In genomic region chr16:20760346-20760745, GRCh38 we compare ENCODE assay signal across 1 cellular context.
A peak's percentile ranks its signal among the peaks of the same experiment; 100 is the strongest.
TF ChIP-seq lines count a peak whose summit lies in the region.

No MANE protein-coding gene starts in this region.

TF ChIP-seq in K562, 482 proteins besides CTCF, POLR2A, EP300 and RAD21 (continued from another document and continues in another):
- peak; percentile 86 for TF ChIP-seq MEIS2 (IDR thresholded peaks at IDR 0.05; ENCODE audit: partially characterized antibody)
- peak in 1 of 2 experiments; percentile 40; a peak in 1 of 3 replicates for TF ChIP-seq CBX3 (IDR thresholded peaks at IDR 0.05; ENCODE audit: borderline replicate concordance in 1 of 2, low read length in 2 of 2)
- TF ChIP-seq FOXK2 (conservative IDR thresholded peaks at IDR 0.05 in 1 of 2, IDR thresholded peaks at IDR 0.05 in 1 of 2; ENCODE audit: low read depth in 2 of 2): no peak
- TF ChIP-seq GATAD2B (IDR thresholded peaks at IDR 0.05; ENCODE audit: borderline replicate concordance): no peak
- peak in 1 of 2 experiments; percentile 48; a peak in 1 of 4 replicates for TF ChIP-seq TRIM24 (IDR thresholded peaks at IDR 0.05)
- TF ChIP-seq, protein P1, sequence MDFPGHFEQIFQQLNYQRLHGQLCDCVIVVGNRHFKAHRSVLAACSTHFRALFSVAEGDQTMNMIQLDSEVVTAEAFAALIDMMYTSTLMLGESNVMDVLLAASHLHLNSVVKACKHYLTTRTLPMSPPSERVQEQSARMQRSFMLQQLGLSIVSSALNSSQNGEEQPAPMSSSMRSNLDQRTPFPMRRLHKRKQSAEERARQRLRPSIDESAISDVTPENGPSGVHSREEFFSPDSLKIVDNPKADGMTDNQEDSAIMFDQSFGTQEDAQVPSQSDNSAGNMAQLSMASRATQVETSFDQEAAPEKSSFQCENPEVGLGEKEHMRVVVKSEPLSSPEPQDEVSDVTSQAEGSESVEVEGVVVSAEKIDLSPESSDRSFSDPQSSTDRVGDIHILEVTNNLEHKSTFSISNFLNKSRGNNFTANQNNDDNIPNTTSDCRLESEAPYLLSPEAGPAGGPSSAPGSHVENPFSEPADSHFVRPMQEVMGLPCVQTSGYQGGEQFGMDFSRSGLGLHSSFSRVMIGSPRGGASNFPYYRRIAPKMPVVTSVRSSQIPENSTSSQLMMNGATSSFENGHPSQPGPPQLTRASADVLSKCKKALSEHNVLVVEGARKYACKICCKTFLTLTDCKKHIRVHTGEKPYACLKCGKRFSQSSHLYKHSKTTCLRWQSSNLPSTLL (IDR thresholded peaks at IDR 0.05): no peak
- TF ChIP-seq GABPB2 (CRISPR knock-in tag; conservative IDR thresholded peaks at IDR 0.05): no peak
- no peak for TF ChIP-seq POLR2AphosphoS5 (IDR thresholded peaks at IDR 0.05; ENCODE audit: control insufficient read depth, insufficient read depth, low read depth, low read length)
- TF ChIP-seq L3MBTL2 (IDR thresholded peaks at IDR 0.05): peak; percentile 56
- no peak for TF ChIP-seq ILF3 (IDR thresholded peaks at IDR 0.05; ENCODE audit: borderline replicate concordance)
- TF ChIP-seq SNIP1 (IDR thresholded peaks at IDR 0.05; ENCODE audit: low read depth): no peak
- TF ChIP-seq LCOR (CRISPR knock-in tag; IDR thresholded peaks at IDR 0.05): no peak
- TF ChIP-seq CEBPG (CRISPR knock-in tag; IDR thresholded peaks at IDR 0.05): no peak
- 0 out of 4 replicates have a peak, but pooled peaks of 1 of the 2 experiments have one; percentile 30 for TF ChIP-seq CEBPG (tag; conservative IDR thresholded peaks at IDR 0.05 in 1 of 2, IDR thresholded peaks at IDR 0.05 in 1 of 2)
- no peak for TF ChIP-seq CTBP1 (IDR thresholded peaks at IDR 0.05; ENCODE audit: borderline replicate concordance)
- TF ChIP-seq POLR2H (tag; IDR thresholded peaks at IDR 0.05; ENCODE audit: low read depth): peak; percentile 67; the same call in 1 of the 2 replicates
- TF ChIP-seq, protein P2, sequence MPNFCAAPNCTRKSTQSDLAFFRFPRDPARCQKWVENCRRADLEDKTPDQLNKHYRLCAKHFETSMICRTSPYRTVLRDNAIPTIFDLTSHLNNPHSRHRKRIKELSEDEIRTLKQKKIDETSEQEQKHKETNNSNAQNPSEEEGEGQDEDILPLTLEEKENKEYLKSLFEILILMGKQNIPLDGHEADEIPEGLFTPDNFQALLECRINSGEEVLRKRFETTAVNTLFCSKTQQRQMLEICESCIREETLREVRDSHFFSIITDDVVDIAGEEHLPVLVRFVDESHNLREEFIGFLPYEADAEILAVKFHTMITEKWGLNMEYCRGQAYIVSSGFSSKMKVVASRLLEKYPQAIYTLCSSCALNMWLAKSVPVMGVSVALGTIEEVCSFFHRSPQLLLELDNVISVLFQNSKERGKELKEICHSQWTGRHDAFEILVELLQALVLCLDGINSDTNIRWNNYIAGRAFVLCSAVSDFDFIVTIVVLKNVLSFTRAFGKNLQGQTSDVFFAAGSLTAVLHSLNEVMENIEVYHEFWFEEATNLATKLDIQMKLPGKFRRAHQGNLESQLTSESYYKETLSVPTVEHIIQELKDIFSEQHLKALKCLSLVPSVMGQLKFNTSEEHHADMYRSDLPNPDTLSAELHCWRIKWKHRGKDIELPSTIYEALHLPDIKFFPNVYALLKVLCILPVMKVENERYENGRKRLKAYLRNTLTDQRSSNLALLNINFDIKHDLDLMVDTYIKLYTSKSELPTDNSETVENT (CRISPR knock-in tag; IDR thresholded peaks at IDR 0.05): no peak
- TF ChIP-seq ZNF277 (CRISPR knock-in tag; IDR thresholded peaks at IDR 0.05; ENCODE audit: borderline replicate concordance): no peak
- TF ChIP-seq ZNF23 (CRISPR knock-in tag; IDR thresholded peaks at IDR 0.05): no peak
- no peak for TF ChIP-seq NR2F6 (CRISPR knock-in tag; IDR thresholded peaks at IDR 0.05)
- TF ChIP-seq, protein P3, sequence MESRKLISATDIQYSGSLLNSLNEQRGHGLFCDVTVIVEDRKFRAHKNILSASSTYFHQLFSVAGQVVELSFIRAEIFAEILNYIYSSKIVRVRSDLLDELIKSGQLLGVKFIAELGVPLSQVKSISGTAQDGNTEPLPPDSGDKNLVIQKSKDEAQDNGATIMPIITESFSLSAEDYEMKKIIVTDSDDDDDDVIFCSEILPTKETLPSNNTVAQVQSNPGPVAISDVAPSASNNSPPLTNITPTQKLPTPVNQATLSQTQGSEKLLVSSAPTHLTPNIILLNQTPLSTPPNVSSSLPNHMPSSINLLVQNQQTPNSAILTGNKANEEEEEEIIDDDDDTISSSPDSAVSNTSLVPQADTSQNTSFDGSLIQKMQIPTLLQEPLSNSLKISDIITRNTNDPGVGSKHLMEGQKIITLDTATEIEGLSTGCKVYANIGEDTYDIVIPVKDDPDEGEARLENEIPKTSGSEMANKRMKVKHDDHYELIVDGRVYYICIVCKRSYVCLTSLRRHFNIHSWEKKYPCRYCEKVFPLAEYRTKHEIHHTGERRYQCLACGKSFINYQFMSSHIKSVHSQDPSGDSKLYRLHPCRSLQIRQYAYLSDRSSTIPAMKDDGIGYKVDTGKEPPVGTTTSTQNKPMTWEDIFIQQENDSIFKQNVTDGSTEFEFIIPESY (CRISPR knock-in tag; IDR thresholded peaks at IDR 0.05): no peak
- no peak for TF ChIP-seq RBM25 (IDR thresholded peaks at IDR 0.05; ENCODE audit: low read depth, low read length, severe bottlenecking)
- TF ChIP-seq ZNF431 (CRISPR knock-in tag; IDR thresholded peaks at IDR 0.05): no peak
- TF ChIP-seq ARNT (IDR thresholded peaks at IDR 0.05): no peak
- no peak for TF ChIP-seq SETDB1 (IDR thresholded peaks at IDR 0.05; ENCODE audit: low read length)
- no peak for TF ChIP-seq RBM14 (IDR thresholded peaks at IDR 0.05; ENCODE audit: borderline replicate concordance, insufficient read depth, low read depth, low read length)
- TF ChIP-seq TEAD1 (CRISPR knock-in tag; IDR thresholded peaks at IDR 0.05): peak in 1 of 2 experiments; percentile 79; a peak in 1 of 4 replicates
- TF ChIP-seq, protein P4, sequence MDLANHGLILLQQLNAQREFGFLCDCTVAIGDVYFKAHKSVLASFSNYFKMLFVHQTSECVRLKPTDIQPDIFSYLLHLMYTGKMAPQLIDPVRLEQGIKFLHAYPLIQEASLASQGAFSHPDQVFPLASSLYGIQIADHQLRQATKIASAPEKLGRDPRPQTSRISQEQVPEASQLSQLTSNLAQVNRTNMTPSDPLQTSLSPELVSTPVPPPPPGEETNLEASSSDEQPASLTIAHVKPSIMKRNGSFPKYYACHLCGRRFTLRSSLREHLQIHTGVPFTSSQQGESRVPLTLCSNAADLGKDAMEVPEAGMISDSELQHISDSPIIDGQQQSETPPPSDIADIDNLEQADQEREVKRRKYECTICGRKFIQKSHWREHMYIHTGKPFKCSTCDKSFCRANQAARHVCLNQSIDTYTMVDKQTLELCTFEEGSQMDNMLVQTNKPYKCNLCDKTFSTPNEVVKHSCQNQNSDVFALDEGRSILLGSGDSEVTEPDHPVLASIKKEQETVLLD (IDR thresholded peaks at IDR 0.05): no peak
- TF ChIP-seq HNRNPLL (IDR thresholded peaks at IDR 0.05; ENCODE audit: low read depth, low read length, poor library complexity, severe bottlenecking): no peak
- no peak for TF ChIP-seq CBX2 (IDR thresholded peaks at IDR 0.05; ENCODE audit: insufficient read depth, low read length, poor library complexity, severe bottlenecking)
- TF ChIP-seq FOSL1 (tag; conservative IDR thresholded peaks at IDR 0.05): peak; percentile 30; the same call in 1 of the 2 replicates
- no peak for TF ChIP-seq PML (IDR thresholded peaks at IDR 0.05; ENCODE audit: low read length)
- no peak for TF ChIP-seq ERF (CRISPR knock-in tag; IDR thresholded peaks at IDR 0.05)
- no peak; the same call in 1 of the 2 replicates for TF ChIP-seq DPF2 (IDR thresholded peaks at IDR 0.05)
- TF ChIP-seq, protein P5, sequence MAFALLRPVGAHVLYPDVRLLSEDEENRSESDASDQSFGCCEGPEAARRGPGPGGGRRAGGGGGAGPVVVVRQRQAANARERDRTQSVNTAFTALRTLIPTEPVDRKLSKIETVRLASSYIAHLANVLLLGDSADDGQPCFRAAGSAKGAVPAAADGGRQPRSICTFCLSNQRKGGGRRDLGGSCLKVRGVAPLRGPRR (CRISPR knock-in tag; IDR thresholded peaks at IDR 0.05): no peak
- no peak for TF ChIP-seq ZNF57 (CRISPR knock-in tag; IDR thresholded peaks at IDR 0.05)
- peak in 1 of 3 experiments; percentile 58 for TF ChIP-seq YY1 (IDR thresholded peaks at IDR 0.05; ENCODE audit: borderline replicate concordance in 1 of 3, control insufficient read depth in 1 of 3, extremely low read depth in 1 of 3, insufficient read depth in 3 of 3, insufficient read length in 1 of 3, insufficient replicate concordance in 2 of 3, low read depth in 1 of 3, low read length in 2 of 3)
- TF ChIP-seq U2AF1 (optimal IDR thresholded peaks at IDR 0.05; ENCODE audit: low read depth, low read length): no peak
- TF ChIP-seq RNF2 (IDR thresholded peaks at IDR 0.05): peak; percentile 91; the same call in 1 of the 2 replicates
- TF ChIP-seq TBL1XR1 (IDR thresholded peaks at IDR 0.05; ENCODE audit: low read length in 2 of 2): no peak
- no peak for TF ChIP-seq GABPB1 (CRISPR knock-in tag; IDR thresholded peaks at IDR 0.05)
- TF ChIP-seq ZBTB9 (CRISPR knock-in tag; IDR thresholded peaks at IDR 0.05): no peak
- no peak for TF ChIP-seq SMC3 (conservative IDR thresholded peaks at IDR 0.05; ENCODE audit: insufficient read depth, low read depth, low read length)
- no peak for TF ChIP-seq KLF1 (tag; IDR thresholded peaks at IDR 0.05)
- TF ChIP-seq, protein P6, sequence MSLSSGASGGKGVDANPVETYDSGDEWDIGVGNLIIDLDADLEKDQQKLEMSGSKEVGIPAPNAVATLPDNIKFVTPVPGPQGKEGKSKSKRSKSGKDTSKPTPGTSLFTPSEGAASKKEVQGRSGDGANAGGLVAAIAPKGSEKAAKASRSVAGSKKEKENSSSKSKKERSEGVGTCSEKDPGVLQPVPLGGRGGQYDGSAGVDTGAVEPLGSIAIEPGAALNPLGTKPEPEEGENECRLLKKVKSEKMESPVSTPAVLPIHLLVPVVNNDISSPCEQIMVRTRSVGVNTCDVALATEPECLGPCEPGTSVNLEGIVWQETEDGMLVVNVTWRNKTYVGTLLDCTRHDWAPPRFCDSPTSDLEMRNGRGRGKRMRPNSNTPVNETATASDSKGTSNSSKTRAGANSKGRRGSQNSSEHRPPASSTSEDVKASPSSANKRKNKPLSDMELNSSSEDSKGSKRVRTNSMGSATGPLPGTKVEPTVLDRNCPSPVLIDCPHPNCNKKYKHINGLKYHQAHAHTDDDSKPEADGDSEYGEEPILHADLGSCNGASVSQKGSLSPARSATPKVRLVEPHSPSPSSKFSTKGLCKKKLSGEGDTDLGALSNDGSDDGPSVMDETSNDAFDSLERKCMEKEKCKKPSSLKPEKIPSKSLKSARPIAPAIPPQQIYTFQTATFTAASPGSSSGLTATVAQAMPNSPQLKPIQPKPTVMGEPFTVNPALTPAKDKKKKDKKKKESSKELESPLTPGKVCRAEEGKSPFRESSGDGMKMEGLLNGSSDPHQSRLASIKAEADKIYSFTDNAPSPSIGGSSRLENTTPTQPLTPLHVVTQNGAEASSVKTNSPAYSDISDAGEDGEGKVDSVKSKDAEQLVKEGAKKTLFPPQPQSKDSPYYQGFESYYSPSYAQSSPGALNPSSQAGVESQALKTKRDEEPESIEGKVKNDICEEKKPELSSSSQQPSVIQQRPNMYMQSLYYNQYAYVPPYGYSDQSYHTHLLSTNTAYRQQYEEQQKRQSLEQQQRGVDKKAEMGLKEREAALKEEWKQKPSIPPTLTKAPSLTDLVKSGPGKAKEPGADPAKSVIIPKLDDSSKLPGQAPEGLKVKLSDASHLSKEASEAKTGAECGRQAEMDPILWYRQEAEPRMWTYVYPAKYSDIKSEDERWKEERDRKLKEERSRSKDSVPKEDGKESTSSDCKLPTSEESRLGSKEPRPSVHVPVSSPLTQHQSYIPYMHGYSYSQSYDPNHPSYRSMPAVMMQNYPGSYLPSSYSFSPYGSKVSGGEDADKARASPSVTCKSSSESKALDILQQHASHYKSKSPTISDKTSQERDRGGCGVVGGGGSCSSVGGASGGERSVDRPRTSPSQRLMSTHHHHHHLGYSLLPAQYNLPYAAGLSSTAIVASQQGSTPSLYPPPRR (CRISPR knock-in tag; IDR thresholded peaks at IDR 0.05; ENCODE audit: borderline replicate concordance): no peak
- no peak for TF ChIP-seq RBM17 (IDR thresholded peaks at IDR 0.05; ENCODE audit: borderline replicate concordance, low read depth, low read length)
- no peak for TF ChIP-seq GTF2A2 (tag; IDR thresholded peaks at IDR 0.05)
- TF ChIP-seq, protein P7, sequence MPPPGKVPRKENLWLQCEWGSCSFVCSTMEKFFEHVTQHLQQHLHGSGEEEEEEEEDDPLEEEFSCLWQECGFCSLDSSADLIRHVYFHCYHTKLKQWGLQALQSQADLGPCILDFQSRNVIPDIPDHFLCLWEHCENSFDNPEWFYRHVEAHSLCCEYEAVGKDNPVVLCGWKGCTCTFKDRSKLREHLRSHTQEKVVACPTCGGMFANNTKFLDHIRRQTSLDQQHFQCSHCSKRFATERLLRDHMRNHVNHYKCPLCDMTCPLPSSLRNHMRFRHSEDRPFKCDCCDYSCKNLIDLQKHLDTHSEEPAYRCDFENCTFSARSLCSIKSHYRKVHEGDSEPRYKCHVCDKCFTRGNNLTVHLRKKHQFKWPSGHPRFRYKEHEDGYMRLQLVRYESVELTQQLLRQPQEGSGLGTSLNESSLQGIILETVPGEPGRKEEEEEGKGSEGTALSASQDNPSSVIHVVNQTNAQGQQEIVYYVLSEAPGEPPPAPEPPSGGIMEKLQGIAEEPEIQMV (tag; conservative IDR thresholded peaks at IDR 0.05; ENCODE audit: low read depth): no peak
- no peak for TF ChIP-seq NBN (IDR thresholded peaks at IDR 0.05; ENCODE audit: low read depth)
- no peak for TF ChIP-seq RBBP5 (IDR thresholded peaks at IDR 0.05; ENCODE audit: borderline replicate concordance, insufficient read depth, low read length, poor library complexity, severe bottlenecking)
- TF ChIP-seq, protein P8, sequence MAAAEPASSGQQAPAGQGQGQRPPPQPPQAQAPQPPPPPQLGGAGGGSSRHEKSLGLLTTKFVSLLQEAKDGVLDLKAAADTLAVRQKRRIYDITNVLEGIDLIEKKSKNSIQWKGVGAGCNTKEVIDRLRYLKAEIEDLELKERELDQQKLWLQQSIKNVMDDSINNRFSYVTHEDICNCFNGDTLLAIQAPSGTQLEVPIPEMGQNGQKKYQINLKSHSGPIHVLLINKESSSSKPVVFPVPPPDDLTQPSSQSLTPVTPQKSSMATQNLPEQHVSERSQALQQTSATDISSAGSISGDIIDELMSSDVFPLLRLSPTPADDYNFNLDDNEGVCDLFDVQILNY (CRISPR knock-in tag; IDR thresholded peaks at IDR 0.05): no peak
